ENCODE assay signal across 12 cellular contexts in genomic region chr1:198318092-198318491, GRCh38.
A peak's percentile ranks its signal among the peaks of the same experiment; 100 is the strongest.
DNase-seq lines count a peak whose midpoint lies in the region; ATAC-seq and TF ChIP-seq lines count a peak whose summit lies in the region.
"Had no signal": no experiment of that assay in that cellular context is flagged by ENCODE, and none has a peak within 500 bp of the region (broad histone marks: within the 10 kb centered on the region; RNA-seq: fewer than 3 reads in every experiment).

No MANE protein-coding gene starts in this region.

- H3K9me3 ChIP-seq in upper lobe of right lung = no peaks in the 10 kb centered on the region
- H3K9me3 ChIP-seq in Peyer's patch = no peaks in the 10 kb centered on the region
- no peaks in the 10 kb centered on the region for H3K9me3 ChIP-seq in testis

- no peaks in the 10 kb centered on the region for H3K36me3 ChIP-seq in upper lobe of right lung
- peaks cover 0 to 6% (median 0%) of the 10 kb centered on the region in 3 donors for H3K36me3 ChIP-seq in Peyer's patch
- no peaks in the 10 kb centered on the region for H3K36me3 ChIP-seq in testis (ENCODE audit: low read depth, missing control alignments)

- peaks cover 16 to 27% of the 10 kb centered on the region in 2 donors for H3K36me3 Mint-ChIP-seq in activated naive CD4-positive, alpha-beta T cell treated with anti-CD3 and anti-CD28 coated beads, Interleukin-2, amount 50 U/mL, for 72 hours
- H3K36me3 Mint-ChIP-seq in activated naive CD4-positive, alpha-beta T cell treated with anti-CD3 and anti-CD28 coated beads for 36 hours (ENCODE audit: low read depth) = peaks cover 32% of the 10 kb centered on the region

- H3K4me1 ChIP-seq in upper lobe of right lung (no peaks in the 10 kb centered on the region), Peyer's patch (no peaks in the 10 kb centered on the region), testis (no peaks in the 10 kb centered on the region)

- TF ChIP-seq CTCF in upper lobe of right lung (IDR thresholded peaks at IDR 0.05) (no peak), Peyer's patch (IDR thresholded peaks at IDR 0.05) (no peak), testis (IDR thresholded peaks at IDR 0.05) (no peak)

- H3K27ac ChIP-seq in upper lobe of right lung (no peak overlapping the region), Peyer's patch (no peak overlapping the region), testis (no peak overlapping the region)
- H3K27ac ChIP-seq: coronary artery had no signal

- no peak for DNase-seq in activated naive CD4-positive, alpha-beta T cell treated with anti-CD3 and anti-CD28 coated beads, Interleukin-2, amount 50 U/mL, for 72 hours (ENCODE audit: low spot score in 2 of 2)
- no peak for DNase-seq in activated naive CD4-positive, alpha-beta T cell treated with anti-CD3 and anti-CD28 coated beads for 36 hours
- no peak for DNase-seq in upper lobe of right lung
- DNase-seq in globus pallidus (ENCODE audit: low spot score) = no peak
- no peak for DNase-seq in Peyer's patch
- no peak for DNase-seq in testis
- DNase-seq: ACHN; activated CD4-positive, alpha-beta T cell treated with anti-CD3 and anti-CD28 coated beads, Interleukin-2, amount 50 U/mL, for 4 hours; DND-41 had no signal

- H3K4me1 Mint-ChIP-seq in activated naive CD4-positive, alpha-beta T cell treated with anti-CD3 and anti-CD28 coated beads for 36 hours (ENCODE audit: low read depth) = no peaks in the 10 kb centered on the region

- peaks cover 0 to 5% of the 10 kb centered on the region in 2 donors for H3K9me3 Mint-ChIP-seq in activated naive CD4-positive, alpha-beta T cell treated with anti-CD3 and anti-CD28 coated beads, Interleukin-2, amount 50 U/mL, for 72 hours
- H3K9me3 Mint-ChIP-seq in activated naive CD4-positive, alpha-beta T cell treated with anti-CD3 and anti-CD28 coated beads for 36 hours = no peaks in the 10 kb centered on the region

- whole genome bisulfite sequencing in testis, 2 donors = 41 to 50% methylated on average over 1 of the region's 1 CpG

- no peak overlapping the region for H3K4me3 Mint-ChIP-seq in activated naive CD4-positive, alpha-beta T cell treated with anti-CD3 and anti-CD28 coated beads for 36 hours

- CTCF ChIA-PET in activated naive CD4-positive, alpha-beta T cell treated with anti-CD3 and anti-CD28 coated beads for 36 hours (lab: Charles Lee) = no interaction called here

- no peak overlapping the region for H3K4me3 ChIP-seq in upper lobe of right lung
- H3K4me3 ChIP-seq in Peyer's patch = no peak overlapping the region
- H3K4me3 ChIP-seq in testis = no peak overlapping the region
- H3K4me3 ChIP-seq: coronary artery had no signal

- no peaks in the 10 kb centered on the region for H3K27me3 ChIP-seq in upper lobe of right lung
- no peaks in the 10 kb centered on the region for H3K27me3 ChIP-seq in Peyer's patch
- H3K27me3 ChIP-seq in testis = no peaks in the 10 kb centered on the region

- H3K27me3 Mint-ChIP-seq in activated naive CD4-positive, alpha-beta T cell treated with anti-CD3 and anti-CD28 coated beads for 36 hours (ENCODE audit: low read depth) = no peaks in the 10 kb centered on the region

- peak; percentile 43 to 48 for ATAC-seq in activated naive CD4-positive, alpha-beta T cell treated with anti-CD3 and anti-CD28 coated beads, Interleukin-2, amount 50 U/mL, for 72 hours
- ATAC-seq in GM21786 (IDR thresholded peaks at IDR 0.05; ENCODE audit: unreplicated experiment) (peak; percentile 75), HG03439 (IDR thresholded peaks at IDR 0.05; ENCODE audit: unreplicated experiment) (peak; percentile 70), upper lobe of right lung (peak; percentile 33)

- TF ChIP-seq POLR2A in Peyer's patch (IDR thresholded peaks at IDR 0.05) = no peak
- no peak for TF ChIP-seq POLR2A in testis (IDR thresholded peaks at IDR 0.05)

- intact Hi-C loops in activated naive CD4-positive, alpha-beta T cell treated with anti-CD3 and anti-CD28 coated beads for 36 hours (cut with micrococcal nuclease) = no loop called here
- intact Hi-C loops in upper lobe of right lung (cut with DNase I) (no loop called here), testis (cut with DNase I; ENCODE audit: low total_unique reads) (no loop called here)

- peak overlapping the region in 1 of 2 donors; percentile 26 for H3K27ac Mint-ChIP-seq in activated naive CD4-positive, alpha-beta T cell treated with anti-CD3 and anti-CD28 coated beads, Interleukin-2, amount 50 U/mL, for 72 hours
- H3K27ac Mint-ChIP-seq in activated naive CD4-positive, alpha-beta T cell treated with anti-CD3 and anti-CD28 coated beads for 36 hours = no peak overlapping the region
